In genomic region chr3:127784865-127785710, GRCh38 we compare ENCODE assay signal across 11 cellular contexts. TPM values are rescaled to one million over a fixed set of nuclear protein-coding genes. Genes with fewer than 3 reads are reported as not detected.
DNase-seq lines count a peak whose midpoint lies in the region; ATAC-seq and TF ChIP-seq lines count a peak whose summit lies in the region.
"Had no signal": no experiment of that assay in that cellular context is flagged by ENCODE, and none has a peak within 500 bp of the region (broad histone marks: within the 10 kb centered on the region; RNA-seq: fewer than 3 reads in every experiment).

No MANE protein-coding gene starts in this region.

- H3K27ac ChIP-seq in heart left ventricle (peak overlapping the region in 11 of 12 donors; percentile 15 to 89 (median 62)), angular gyrus (ENCODE audit: low read depth, low read length) (peak overlapping the region; percentile 82)
- H3K27ac ChIP-seq: body of pancreas had no signal

- H3K36me3 ChIP-seq in heart left ventricle: peaks cover 0 to 29% (median 4%) of the 10 kb centered on the region in 9 donors

- TF ChIP-seq POLR2A in heart left ventricle (IDR thresholded peaks at IDR 0.05): no peak

- peaks cover 7 to 96% (median 84%) of the 10 kb centered on the region in 12 donors for H3K4me1 ChIP-seq in heart left ventricle

- H3K4me3 Mint-ChIP-seq in activated naive CD8-positive, alpha-beta T cell treated with anti-CD3 and anti-CD28 coated beads for 36 hours: no peak overlapping the region
- H3K4me3 Mint-ChIP-seq: activated T-cell treated with anti-CD3 and anti-CD28 coated beads, Interleukin-2, amount 50 U/mL, for 72 hours had no signal

- no peak overlapping the region for H3K27ac Mint-ChIP-seq in activated naive CD8-positive, alpha-beta T cell treated with anti-CD3 and anti-CD28 coated beads for 36 hours
- H3K27ac Mint-ChIP-seq: activated T-cell treated with anti-CD3 and anti-CD28 coated beads, Interleukin-2, amount 50 U/mL, for 72 hours had no signal

- H3K9me3 Mint-ChIP-seq in activated naive CD8-positive, alpha-beta T cell treated with anti-CD3 and anti-CD28 coated beads for 36 hours: no peaks in the 10 kb centered on the region
- H3K9me3 Mint-ChIP-seq: activated T-cell treated with anti-CD3 and anti-CD28 coated beads, Interleukin-2, amount 50 U/mL, for 72 hours had no signal

- H3K36me3 Mint-ChIP-seq in activated naive CD8-positive, alpha-beta T cell treated with anti-CD3 and anti-CD28 coated beads for 36 hours: no peaks in the 10 kb centered on the region

- H3K4me3 ChIP-seq in heart left ventricle: no peak overlapping the region
- H3K4me3 ChIP-seq: body of pancreas had no signal

- no peaks in the 10 kb centered on the region for H3K9me3 ChIP-seq in heart left ventricle
- H3K9me3 ChIP-seq: body of pancreas had no signal

- no peak for TF ChIP-seq CTCF in heart left ventricle (IDR thresholded peaks at IDR 0.05)

- ATAC-seq in heart left ventricle (peak in 2 of 4 donors; percentile 7 to 10), Right ventricle myocardium superior (ENCODE audit: poor library complexity) (no peak)
- ATAC-seq: activated T-cell treated with anti-CD3 and anti-CD28 coated beads, Interleukin-2, amount 50 U/mL, for 72 hours; body of pancreas had no signal

- H3K27me3 Mint-ChIP-seq in activated naive CD8-positive, alpha-beta T cell treated with anti-CD3 and anti-CD28 coated beads for 36 hours: peaks cover 6% of the 10 kb centered on the region

- intact Hi-C loops in heart left ventricle (cut with DNase I) (loop anchor here in 5 of 10 donors (5.0 kb wide), 2 partner anchors 32 to 37 kb away; partner anchors contain the start of gene MGLL (in 3 of the 5)), Right ventricle myocardium superior (cut with DNase I) (no loop called here)

- 57 to 68% (median 61%) methylated on average over 12 of the region's 12 CpGs for WGBS in heart left ventricle, 4 donors

- no peaks in the 10 kb centered on the region for H3K27me3 ChIP-seq in heart left ventricle
- H3K27me3 ChIP-seq: body of pancreas had no signal

- peak in 1 of 5 donors; percentile 41 for DNase-seq in heart left ventricle
- no peak for DNase-seq in Right ventricle myocardium superior
- DNase-seq in mucosa of gallbladder (ENCODE audit: low spot score): peak; percentile 46
- DNase-seq in T-helper 1 cell: no peak
- DNase-seq in NCI-H2227 (lab: John Stamatoyannopoulos, UW; ENCODE audit: unreplicated experiment): no peak
- DNase-seq in activated naive CD8-positive, alpha-beta T cell treated with anti-CD3 and anti-CD28 coated beads for 36 hours: no peak
- DNase-seq in NCI-H128 (lab: John Stamatoyannopoulos, UW; ENCODE audit: unreplicated experiment): no peak
- DNase-seq: activated T-cell treated with anti-CD3 and anti-CD28 coated beads, Interleukin-2, amount 50 U/mL, for 72 hours; stimulated activated naive CD4-positive, alpha-beta T cell had no signal

- H3K4me1 Mint-ChIP-seq in activated naive CD8-positive, alpha-beta T cell treated with anti-CD3 and anti-CD28 coated beads for 36 hours: no peaks in the 10 kb centered on the region

RNA-seq across cellular contexts. Expression of gene MGLL, which starts 37.2 kb away (rescaled TPM):
- total RNA-seq in heart left ventricle (100 to 1,000 TPM in 1 of 9 donors, 10 to 100 TPM in 8; 41.8 to 119 (median 78.9) TPM), Right ventricle myocardium superior (83.5 TPM), mucosa of gallbladder (193 TPM)
- polyA plus RNA-seq in heart left ventricle: 10 to 100 TPM; 38.5 to 90.7 TPM
- under 1 TPM; 0.28 to 0.29 TPM for total RNA-seq in activated naive CD8-positive, alpha-beta T cell treated with anti-CD3 and anti-CD28 coated beads for 36 hours

Comparison
In these comparisons a context has a peak if more than half of its experiments do, and no peak if none do; other contexts are left out.
1. RNA of gene MGLL, which starts 37.2 kb away (total RNA-seq): 193 TPM in mucosa of gallbladder (single experiment), 83.5 TPM in Right ventricle myocardium superior (single experiment) and 41.8 to 119 TPM in heart left ventricle; 0.28 to 0.29 TPM in activated naive CD8-positive, alpha-beta T cell treated with anti-CD3 and anti-CD28 coated beads for 36 hours; every median in the first group is over 10 times any median in the second.